ENCODE assay signal across 1 cellular context in the genomic region with DNA sequence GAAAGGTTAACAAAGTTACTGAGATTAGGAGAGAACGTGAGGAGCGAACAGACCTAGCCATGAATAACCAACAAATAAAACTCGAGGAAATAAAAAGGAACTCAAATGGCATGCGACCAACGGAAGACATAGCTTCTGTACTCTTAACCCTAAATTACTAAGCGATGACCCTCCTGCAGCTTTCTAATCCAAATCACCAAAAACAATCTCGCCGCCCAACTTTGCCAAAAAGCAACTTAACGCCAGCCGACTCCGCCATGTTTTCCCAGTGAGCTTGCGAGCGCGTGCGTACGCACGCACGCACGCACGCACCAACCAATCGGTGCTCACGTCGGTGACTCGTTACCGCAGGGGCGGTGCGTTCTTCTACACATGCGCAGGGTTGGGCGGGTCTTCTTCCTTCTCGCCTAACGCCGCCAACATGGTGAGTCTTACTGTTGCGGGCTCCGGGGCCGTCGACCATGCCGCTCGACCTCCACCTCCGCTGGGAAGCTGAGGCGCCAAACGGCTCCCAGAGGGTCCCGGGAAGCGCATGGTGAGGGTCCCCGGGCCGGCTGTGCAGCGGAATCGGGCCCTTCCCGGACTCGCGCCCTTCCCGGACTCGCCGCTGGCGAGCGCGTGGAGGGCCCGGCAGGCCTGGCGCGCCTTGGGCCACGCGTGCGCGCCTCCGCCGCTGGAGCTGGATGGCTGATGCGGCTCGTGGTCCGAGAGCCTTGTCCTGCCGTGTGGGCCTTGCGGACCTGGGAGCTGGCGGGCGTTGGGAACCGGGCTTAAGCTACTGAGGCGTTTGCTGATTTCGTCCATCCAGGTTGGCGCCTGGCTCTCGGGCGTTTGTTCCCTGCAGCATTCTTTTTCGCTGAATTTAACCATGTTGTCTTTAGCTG.
TF ChIP-seq lines count a peak whose summit lies in the region.

Gene RPL14, plus strand, starts transcription at position 400 of the 884 bp plus-strand sequence. Its CDS starts 133 bp downstream, at position 533.

TF ChIP-seq in HEK293, 187 proteins besides CTCF, POLR2A, EP300 and RAD21 (continued from another document and continues in another):
- TF ChIP-seq SCRT1 (tag by site-specific recombination; IDR thresholded peaks at IDR 0.05; ENCODE audit: borderline replicate concordance), result no peak
- no peak for TF ChIP-seq REPIN1 (tag by site-specific recombination; IDR thresholded peaks at IDR 0.05; ENCODE audit: low read depth)
- no peak for TF ChIP-seq ZNF558 (tag by site-specific recombination; IDR thresholded peaks at IDR 0.05)
- TF ChIP-seq ZNF660 (tag by site-specific recombination; IDR thresholded peaks at IDR 0.05), result peak; percentile 15; the same call in 1 of the 2 replicates
- no peak for TF ChIP-seq ZNF560 (tag by site-specific recombination; IDR thresholded peaks at IDR 0.05; ENCODE audit: borderline replicate concordance)
- TF ChIP-seq OSR2 (tag by site-specific recombination; IDR thresholded peaks at IDR 0.05), result no peak
- no peak for TF ChIP-seq ZNF114 (tag by site-specific recombination; IDR thresholded peaks at IDR 0.05)
- TF ChIP-seq ZNF664 (tag by site-specific recombination; IDR thresholded peaks at IDR 0.05), result no peak
- no peak for TF ChIP-seq ZNF169 (tag by site-specific recombination; IDR thresholded peaks at IDR 0.05)
- TF ChIP-seq ZNF561 (tag by site-specific recombination; IDR thresholded peaks at IDR 0.05; ENCODE audit: borderline replicate concordance), result 0 out of 2 replicates have a peak, but pooled peaks have one; percentile 19
- no peak for TF ChIP-seq ZFP41 (tag by site-specific recombination; IDR thresholded peaks at IDR 0.05; ENCODE audit: borderline replicate concordance)
- TF ChIP-seq KLF1 (tag by site-specific recombination; IDR thresholded peaks at IDR 0.05), result no peak
- TF ChIP-seq, protein P1, sequence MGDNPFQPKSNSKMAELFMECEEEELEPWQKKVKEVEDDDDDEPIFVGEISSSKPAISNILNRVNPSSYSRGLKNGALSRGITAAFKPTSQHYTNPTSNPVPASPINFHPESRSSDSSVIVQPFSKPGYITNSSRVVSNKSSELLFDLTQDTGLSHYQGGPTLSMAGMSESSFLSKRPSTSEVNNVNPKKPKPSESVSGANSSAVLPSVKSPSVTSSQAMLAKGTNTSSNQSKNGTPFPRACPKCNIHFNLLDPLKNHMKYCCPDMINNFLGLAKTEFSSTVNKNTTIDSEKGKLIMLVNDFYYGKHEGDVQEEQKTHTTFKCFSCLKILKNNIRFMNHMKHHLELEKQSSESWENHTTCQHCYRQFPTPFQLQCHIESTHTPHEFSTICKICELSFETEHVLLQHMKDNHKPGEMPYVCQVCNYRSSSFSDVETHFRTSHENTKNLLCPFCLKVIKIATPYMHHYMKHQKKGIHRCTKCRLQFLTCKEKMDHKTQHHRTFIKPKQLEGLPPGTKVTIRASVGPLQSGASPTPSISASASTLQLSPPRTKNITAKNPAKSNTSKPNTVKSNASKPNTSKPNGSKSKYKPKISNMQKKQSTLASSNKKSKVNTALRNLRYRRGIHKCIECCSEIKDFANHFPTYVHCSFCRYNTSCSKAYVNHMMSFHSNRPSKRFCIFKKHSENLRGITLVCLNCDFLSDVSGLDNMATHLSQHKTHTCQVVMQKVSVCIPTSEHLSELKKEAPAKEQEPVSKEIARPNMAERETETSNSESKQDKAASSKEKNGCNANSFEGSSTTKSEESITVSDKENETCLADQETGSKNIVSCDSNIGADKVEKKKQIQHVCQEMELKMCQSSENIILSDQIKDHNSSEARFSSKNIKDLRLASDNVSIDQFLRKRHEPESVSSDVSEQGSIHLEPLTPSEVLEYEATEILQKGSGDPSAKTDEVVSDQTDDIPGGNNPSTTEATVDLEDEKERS (tag by site-specific recombination; IDR thresholded peaks at IDR 0.05), result no peak
- TF ChIP-seq ZXDB (tag by site-specific recombination; IDR thresholded peaks at IDR 0.05), result peak; percentile 96
- no peak for TF ChIP-seq ZNF155 (tag by site-specific recombination; IDR thresholded peaks at IDR 0.05)
- no peak for TF ChIP-seq ZSCAN5A (tag by site-specific recombination; IDR thresholded peaks at IDR 0.05)
- TF ChIP-seq ZNF366 (tag by site-specific recombination; conservative IDR thresholded peaks at IDR 0.05), result no peak
- TF ChIP-seq ZNF580 (tag by site-specific recombination; IDR thresholded peaks at IDR 0.05), result no peak
- TF ChIP-seq FEZF1 (tag by site-specific recombination; IDR thresholded peaks at IDR 0.05), result no peak
- no peak for TF ChIP-seq ZBTB21 (tag by site-specific recombination; IDR thresholded peaks at IDR 0.05)
- TF ChIP-seq ZNF571 (tag by site-specific recombination; IDR thresholded peaks at IDR 0.05), result no peak
- no peak for TF ChIP-seq ZNF202 (tag by site-specific recombination; IDR thresholded peaks at IDR 0.05; ENCODE audit: borderline replicate concordance)
- TF ChIP-seq ZBTB11 (tag by site-specific recombination; conservative IDR thresholded peaks at IDR 0.05; ENCODE audit: low read depth), result no peak
- no peak for TF ChIP-seq PRDM1 (tag by site-specific recombination; IDR thresholded peaks at IDR 0.05)
- no peak for TF ChIP-seq ZNF791 (tag by site-specific recombination; IDR thresholded peaks at IDR 0.05)
- TF ChIP-seq GLIS1 (tag by site-specific recombination; IDR thresholded peaks at IDR 0.05), result no peak
- no peak for TF ChIP-seq ZEB2 (tag by site-specific recombination; IDR thresholded peaks at IDR 0.05)
- no peak for TF ChIP-seq ZNF585B (tag by site-specific recombination; IDR thresholded peaks at IDR 0.05)
- TF ChIP-seq ZNF76 (tag by site-specific recombination; IDR thresholded peaks at IDR 0.05; ENCODE audit: borderline replicate concordance, low read depth), result peak; percentile 69; the same call in 1 of the 2 replicates
- TF ChIP-seq ZFHX2 (tag by site-specific recombination; conservative IDR thresholded peaks at IDR 0.05), result no peak
- TF ChIP-seq ZNF654 (tag by site-specific recombination; IDR thresholded peaks at IDR 0.05; ENCODE audit: low read depth), result no peak
- TF ChIP-seq KLF10 (tag by site-specific recombination; IDR thresholded peaks at IDR 0.05), result 0 out of 2 replicates have a peak, but pooled peaks have one; percentile 6
- no peak for TF ChIP-seq ZNF248 (tag by site-specific recombination; IDR thresholded peaks at IDR 0.05)
- TF ChIP-seq, protein P2, sequence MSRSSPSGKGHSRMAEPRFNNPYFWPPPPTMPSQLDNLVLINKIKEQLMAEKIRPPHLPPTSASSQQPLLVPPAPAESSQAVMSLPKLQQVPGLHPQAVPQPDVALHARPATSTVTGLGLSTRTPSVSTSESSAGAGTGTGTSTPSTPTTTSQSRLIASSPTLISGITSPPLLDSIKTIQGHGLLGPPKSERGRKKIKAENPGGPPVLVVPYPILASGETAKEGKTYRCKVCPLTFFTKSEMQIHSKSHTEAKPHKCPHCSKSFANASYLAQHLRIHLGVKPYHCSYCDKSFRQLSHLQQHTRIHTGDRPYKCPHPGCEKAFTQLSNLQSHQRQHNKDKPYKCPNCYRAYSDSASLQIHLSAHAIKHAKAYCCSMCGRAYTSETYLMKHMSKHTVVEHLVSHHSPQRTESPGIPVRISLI (tag by site-specific recombination; IDR thresholded peaks at IDR 0.05), result no peak
- TF ChIP-seq ZNF707 (tag by site-specific recombination; IDR thresholded peaks at IDR 0.05), result no peak
- TF ChIP-seq ZNF639 (tag by site-specific recombination; IDR thresholded peaks at IDR 0.05), result no peak
- TF ChIP-seq ZNF549 (tag by site-specific recombination; IDR thresholded peaks at IDR 0.05), result no peak
- TF ChIP-seq ZNF10 (tag by site-specific recombination; IDR thresholded peaks at IDR 0.05), result no peak
- no peak for TF ChIP-seq ZNF138 (tag by site-specific recombination; IDR thresholded peaks at IDR 0.05; ENCODE audit: borderline replicate concordance)
- TF ChIP-seq ZNF473 (tag by site-specific recombination; IDR thresholded peaks at IDR 0.05), result no peak
- no peak for TF ChIP-seq AEBP2 (tag by site-specific recombination; IDR thresholded peaks at IDR 0.05; ENCODE audit: borderline replicate concordance)
- TF ChIP-seq, protein P3, sequence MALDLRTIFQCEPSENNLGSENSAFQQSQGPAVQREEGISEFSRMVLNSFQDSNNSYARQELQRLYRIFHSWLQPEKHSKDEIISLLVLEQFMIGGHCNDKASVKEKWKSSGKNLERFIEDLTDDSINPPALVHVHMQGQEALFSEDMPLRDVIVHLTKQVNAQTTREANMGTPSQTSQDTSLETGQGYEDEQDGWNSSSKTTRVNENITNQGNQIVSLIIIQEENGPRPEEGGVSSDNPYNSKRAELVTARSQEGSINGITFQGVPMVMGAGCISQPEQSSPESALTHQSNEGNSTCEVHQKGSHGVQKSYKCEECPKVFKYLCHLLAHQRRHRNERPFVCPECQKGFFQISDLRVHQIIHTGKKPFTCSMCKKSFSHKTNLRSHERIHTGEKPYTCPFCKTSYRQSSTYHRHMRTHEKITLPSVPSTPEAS (tag by site-specific recombination; IDR thresholded peaks at IDR 0.05), result no peak
- TF ChIP-seq YY2 (tag by site-specific recombination; IDR thresholded peaks at IDR 0.05), result peak; percentile 73
- no peak for TF ChIP-seq ZNF394 (tag by site-specific recombination; IDR thresholded peaks at IDR 0.05; ENCODE audit: borderline replicate concordance)
- peak; percentile 39 for TF ChIP-seq ZNF335 (tag by site-specific recombination; conservative IDR thresholded peaks at IDR 0.05)
- no peak for TF ChIP-seq BCL11A (tag by site-specific recombination; IDR thresholded peaks at IDR 0.05; ENCODE audit: low read depth)
- TF ChIP-seq, protein P4, sequence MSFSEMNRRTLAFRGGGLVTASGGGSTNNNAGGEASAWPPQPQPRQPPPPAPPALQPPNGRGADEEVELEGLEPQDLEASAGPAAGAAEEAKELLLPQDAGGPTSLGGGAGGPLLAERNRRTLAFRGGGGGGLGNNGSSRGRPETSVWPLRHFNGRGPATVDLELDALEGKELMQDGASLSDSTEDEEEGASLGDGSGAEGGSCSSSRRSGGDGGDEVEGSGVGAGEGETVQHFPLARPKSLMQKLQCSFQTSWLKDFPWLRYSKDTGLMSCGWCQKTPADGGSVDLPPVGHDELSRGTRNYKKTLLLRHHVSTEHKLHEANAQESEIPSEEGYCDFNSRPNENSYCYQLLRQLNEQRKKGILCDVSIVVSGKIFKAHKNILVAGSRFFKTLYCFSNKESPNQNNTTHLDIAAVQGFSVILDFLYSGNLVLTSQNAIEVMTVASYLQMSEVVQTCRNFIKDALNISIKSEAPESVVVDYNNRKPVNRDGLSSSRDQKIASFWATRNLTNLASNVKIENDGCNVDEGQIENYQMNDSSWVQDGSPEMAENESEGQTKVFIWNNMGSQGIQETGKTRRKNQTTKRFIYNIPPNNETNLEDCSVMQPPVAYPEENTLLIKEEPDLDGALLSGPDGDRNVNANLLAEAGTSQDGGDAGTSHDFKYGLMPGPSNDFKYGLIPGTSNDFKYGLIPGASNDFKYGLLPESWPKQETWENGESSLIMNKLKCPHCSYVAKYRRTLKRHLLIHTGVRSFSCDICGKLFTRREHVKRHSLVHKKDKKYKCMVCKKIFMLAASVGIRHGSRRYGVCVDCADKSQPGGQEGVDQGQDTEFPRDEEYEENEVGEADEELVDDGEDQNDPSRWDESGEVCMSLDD (tag by site-specific recombination; IDR thresholded peaks at IDR 0.05), result no peak
